ENCODE assay signal across 34 cellular contexts in the genomic region with DNA sequence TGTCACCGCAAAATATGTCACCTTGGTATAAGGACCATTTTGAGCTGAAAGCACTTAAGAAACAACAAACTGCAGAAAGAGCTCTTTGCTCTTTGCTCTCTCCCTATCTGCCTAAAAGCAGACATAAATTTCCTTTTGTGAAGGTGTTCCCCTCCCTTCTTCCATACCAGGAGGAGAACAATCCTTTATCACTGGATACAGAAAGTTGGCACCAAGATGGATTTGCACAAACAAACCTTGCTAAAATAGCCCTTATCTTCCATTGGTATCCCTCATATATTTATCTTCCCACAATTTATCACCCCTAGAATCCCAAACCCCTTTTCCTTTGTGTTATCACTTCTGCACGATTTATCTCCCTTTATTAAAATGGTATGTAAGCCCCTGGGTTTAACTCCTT.
"Had no signal": no experiment of that assay in that cellular context is flagged by ENCODE, and none has a peak within 500 bp of the region (broad histone marks: within the 10 kb centered on the region; RNA-seq: fewer than 3 reads in every experiment).

No MANE protein-coding gene starts in this region.

- H3K9me3 ChIP-seq: adrenal gland, ascending aorta, esophagus muscularis mucosa, gastroesophageal sphincter had no signal

- H3K27me3 Mint-ChIP-seq: activated B cell treated with CpG ODN at 0.5 μM for 24 hours; activated CD8-positive, alpha-beta memory T cell treated with anti-CD3 and anti-CD28 coated beads, Interleukin-2, amount 10 ng/mL, durations not matched to agents 7 days and 5 days; activated CD8-positive, alpha-beta T cell treated with anti-CD3 and anti-CD28 coated beads for 36 hours; activated naive CD4-positive, alpha-beta T cell treated with anti-CD3 and anti-CD28 coated beads, Interleukin-2, amount 50 U/mL, for 24 hours; activated naive CD8-positive, alpha-beta T cell treated with anti-CD3 and anti-CD28 coated beads for 36 hours; activated naive CD8-positive, alpha-beta T cell treated with anti-CD3 and anti-CD28 coated beads, Interleukin-2, amount 50 U/mL, for 24 hours; effector memory CD8-positive, alpha-beta T cell; T-helper 17 cell had no signal

- H3K9me3 Mint-ChIP-seq: activated naive CD4-positive, alpha-beta T cell treated with anti-CD3 and anti-CD28 coated beads, Interleukin-2, amount 50 U/mL, for 24 hours; effector memory CD8-positive, alpha-beta T cell had no signal

- DNase-seq: activated B cell treated with CpG ODN at 0.5 μM for 24 hours; activated CD4-positive, alpha-beta T cell treated with anti-CD3 and anti-CD28 coated beads for 48 hours; activated CD4-positive, alpha-beta T cell treated with anti-CD3 and anti-CD28 coated beads, Interleukin-2, amount 50 U/mL, for 1 hour; activated CD4-positive, alpha-beta T cell treated with anti-CD3 and anti-CD28 coated beads, Interleukin-2, amount 50 U/mL, for 48 hours; activated CD8-positive, alpha-beta memory T cell treated with anti-CD3 and anti-CD28 coated beads, Interleukin-2, amount 10 ng/mL, durations not matched to agents 7 days and 5 days; activated CD8-positive, alpha-beta memory T cell treated with anti-CD3 and anti-CD28 coated beads, Interleukin-2, amount 50 U/mL, for 4 hours; activated CD8-positive, alpha-beta T cell treated with anti-CD3 and anti-CD28 coated beads for 36 hours; activated effector memory CD4-positive, alpha-beta T cell treated with anti-CD3 and anti-CD28 coated beads, Interleukin-2, amount 50 U/mL, for 16 hours; activated naive CD4-positive, alpha-beta T cell treated with anti-CD3 and anti-CD28 coated beads for 36 hours; activated naive CD8-positive, alpha-beta T cell treated with anti-CD3 and anti-CD28 coated beads for 36 hours; activated naive CD8-positive, alpha-beta T cell treated with anti-CD3 and anti-CD28 coated beads, Interleukin-2, amount 50 U/mL, for 24 hours; activated T-cell treated with anti-CD3 and anti-CD28 coated beads, Interleukin-2, amount 50 U/mL, for 1 hour; activated T-cell treated with anti-CD3 and anti-CD28 coated beads, Interleukin-2, amount 50 U/mL, for 48 hours; adrenal gland; brain microvascular endothelial cell; caudate nucleus; cortex of kidney; dermis blood vessel endothelial cell; effector CD4-positive, alpha-beta T cell; effector memory CD8-positive, alpha-beta T cell; erythroblast; foreskin melanocyte; T-helper 1 cell; T-helper 17 cell; T1000; WERI-Rb-1 had no signal

- H3K4me3 ChIP-seq: adrenal gland, ascending aorta, esophagus muscularis mucosa, gastroesophageal sphincter had no signal

- H3K4me1 ChIP-seq: adrenal gland, ascending aorta, esophagus muscularis mucosa, gastroesophageal sphincter had no signal

- FAIRE-seq: colon had no signal

- H3K27ac Mint-ChIP-seq: activated B cell treated with CpG ODN at 0.5 μM for 24 hours; activated CD8-positive, alpha-beta memory T cell treated with anti-CD3 and anti-CD28 coated beads, Interleukin-2, amount 10 ng/mL, durations not matched to agents 7 days and 5 days; activated CD8-positive, alpha-beta T cell treated with anti-CD3 and anti-CD28 coated beads for 36 hours; activated naive CD4-positive, alpha-beta T cell treated with anti-CD3 and anti-CD28 coated beads for 36 hours; activated naive CD4-positive, alpha-beta T cell treated with anti-CD3 and anti-CD28 coated beads, Interleukin-2, amount 50 U/mL, for 24 hours; activated naive CD8-positive, alpha-beta T cell treated with anti-CD3 and anti-CD28 coated beads for 36 hours; activated naive CD8-positive, alpha-beta T cell treated with anti-CD3 and anti-CD28 coated beads, Interleukin-2, amount 50 U/mL, for 24 hours; activated T-helper 1 cell treated with anti-CD3 and anti-CD28 coated beads, Interleukin-12 subunit alpha, Interleukin-12 subunit beta, Interleukin-2, Interleukin-4 antibody, amounts not matched to agents 30 ng/mL and 10 ng/mL and 1 ng/mL, durations not matched to agents 14 hours and 24 hours and 36 hours; activated T-helper 2 cell treated with anti-CD3 and anti-CD28 coated beads, Interferon-gamma antibody, Interleukin-2, Interleukin-4, amounts not matched to agents 10 μg/mL and 5 μg/mL and 100 μg/mL, durations not matched to agents 14 hours and 24 hours and 36 hours; T-helper 17 cell; T-helper 2 cell treated with Interferon-gamma antibody and Interleukin-4, amounts not matched to agents 5 μg/mL and 100 μg/mL, for 36 hours had no signal

- H3K27me3 ChIP-seq: adrenal gland, ascending aorta, brain microvascular endothelial cell, esophagus muscularis mucosa, gastroesophageal sphincter had no signal

- H3K27ac ChIP-seq: adrenal gland, ascending aorta, brain microvascular endothelial cell, esophagus muscularis mucosa, gastroesophageal sphincter, WERI-Rb-1 had no signal

- H3K36me3 ChIP-seq: adrenal gland, ascending aorta, brain microvascular endothelial cell, esophagus muscularis mucosa, gastroesophageal sphincter, WERI-Rb-1 had no signal

- H3K4me3 Mint-ChIP-seq: activated B cell treated with CpG ODN at 0.5 μM for 24 hours; activated CD8-positive, alpha-beta memory T cell treated with anti-CD3 and anti-CD28 coated beads, Interleukin-2, amount 10 ng/mL, durations not matched to agents 7 days and 5 days; activated CD8-positive, alpha-beta T cell treated with anti-CD3 and anti-CD28 coated beads for 36 hours; activated naive CD4-positive, alpha-beta T cell treated with anti-CD3 and anti-CD28 coated beads for 36 hours; activated naive CD4-positive, alpha-beta T cell treated with anti-CD3 and anti-CD28 coated beads, Interleukin-2, amount 50 U/mL, for 24 hours; activated naive CD8-positive, alpha-beta T cell treated with anti-CD3 and anti-CD28 coated beads for 36 hours; activated naive CD8-positive, alpha-beta T cell treated with anti-CD3 and anti-CD28 coated beads, Interleukin-2, amount 50 U/mL, for 24 hours; activated T-helper 1 cell treated with anti-CD3 and anti-CD28 coated beads, Interleukin-12 subunit alpha, Interleukin-12 subunit beta, Interleukin-2, Interleukin-4 antibody, amounts not matched to agents 30 ng/mL and 10 ng/mL and 1 ng/mL, durations not matched to agents 14 hours and 24 hours and 36 hours; effector memory CD8-positive, alpha-beta T cell; T-helper 17 cell; T-helper 2 cell treated with Interferon-gamma antibody and Interleukin-4, amounts not matched to agents 5 μg/mL and 100 μg/mL, for 36 hours had no signal
